Comparison of ENCODE assay signal across 27 cellular contexts in the genomic region with DNA sequence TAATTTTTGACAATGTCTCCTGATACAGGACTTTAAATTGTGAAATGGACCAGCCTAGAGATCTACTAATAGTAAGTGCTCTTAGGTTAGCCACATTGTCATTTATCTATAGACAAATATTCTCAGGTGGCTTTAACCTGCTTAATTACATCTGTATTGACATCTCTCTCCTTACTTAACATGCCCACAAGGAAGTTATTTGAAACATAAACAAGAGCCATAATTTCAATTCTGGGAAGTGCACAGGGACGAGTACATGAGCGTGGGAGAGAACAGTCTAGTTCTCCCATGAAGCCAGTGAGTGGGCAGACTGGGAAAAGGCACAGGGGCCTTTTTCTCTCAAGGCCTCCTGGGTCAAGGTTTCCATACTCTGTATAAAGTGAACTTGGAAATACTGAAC.
"Had no signal": no experiment of that assay in that cellular context is flagged by ENCODE, and none has a peak within 500 bp of the region (broad histone marks: within the 10 kb centered on the region; RNA-seq: fewer than 3 reads in every experiment).

No MANE protein-coding gene starts in this region.

- H3K36me3 ChIP-seq: brain microvascular endothelial cell, esophagus squamous epithelium, gastroesophageal sphincter had no signal

- H3K9me3 ChIP-seq: esophagus squamous epithelium, gastroesophageal sphincter had no signal

- H3K27ac Mint-ChIP-seq: activated CD4-positive, alpha-beta memory T cell treated with anti-CD3 and anti-CD28 coated beads for 36 hours; activated CD4-positive, alpha-beta T cell treated with anti-CD3 and anti-CD28 coated beads for 36 hours; activated CD4-positive, alpha-beta T cell treated with anti-CD3 and anti-CD28 coated beads, Interleukin-2, amount 10 ng/mL, durations not matched to agents 24 days and 14 days; activated CD8-positive, alpha-beta memory T cell treated with anti-CD3 and anti-CD28 coated beads, Interleukin-2, amount 10 ng/mL, durations not matched to agents 7 days and 5 days; activated CD8-positive, alpha-beta T cell treated with anti-CD3 and anti-CD28 coated beads, Interleukin-2, amount 10 ng/mL, durations not matched to agents 7 days and 5 days; activated naive CD8-positive, alpha-beta T cell; activated T-cell treated with anti-CD3 and anti-CD28 coated beads, Interleukin-2, amount 50 U/mL, for 72 hours; effector memory CD8-positive, alpha-beta T cell had no signal

- H3K36me3 Mint-ChIP-seq: activated CD4-positive, alpha-beta memory T cell treated with anti-CD3 and anti-CD28 coated beads for 36 hours; activated CD8-positive, alpha-beta memory T cell treated with anti-CD3 and anti-CD28 coated beads, Interleukin-2, amount 10 ng/mL, durations not matched to agents 7 days and 5 days; activated naive CD8-positive, alpha-beta T cell had no signal

- DNase-seq: activated CD4-positive, alpha-beta memory T cell treated with anti-CD3 and anti-CD28 coated beads for 36 hours; activated CD4-positive, alpha-beta T cell treated with anti-CD3 and anti-CD28 coated beads for 36 hours; activated CD4-positive, alpha-beta T cell treated with anti-CD3 and anti-CD28 coated beads, Interleukin-2, amount 10 ng/mL, durations not matched to agents 24 days and 14 days; activated CD4-positive, CD25-positive, alpha-beta regulatory T cell; activated CD4-positive, CD25-positive, alpha-beta regulatory T cell treated with anti-CD3 and anti-CD28 coated beads, Interleukin-2, amount 50 U/mL, for 72 hours; activated CD8-positive, alpha-beta memory T cell treated with anti-CD3 and anti-CD28 coated beads, Interleukin-2, amount 10 ng/mL, durations not matched to agents 7 days and 5 days; activated CD8-positive, alpha-beta memory T cell treated with anti-CD3 and anti-CD28 coated beads, Interleukin-2, amount 50 U/mL, for 4 hours; activated CD8-positive, alpha-beta T cell treated with anti-CD3 and anti-CD28 coated beads, Interleukin-2, amount 10 ng/mL, durations not matched to agents 7 days and 5 days; activated gamma-delta T cell treated with Interleukin-2 at 50 U/mL for 16 hours; activated naive CD4-positive, alpha-beta T cell treated with anti-CD3 and anti-CD28 coated beads, Interleukin-2, amount 50 U/mL, for 16 hours; activated naive CD4-positive, alpha-beta T cell treated with Interleukin-2 at 50 U/mL for 16 hours; activated T-cell treated with anti-CD3 and anti-CD28 coated beads, Interleukin-2, amount 50 U/mL, for 1 hour; activated T-cell treated with anti-CD3 and anti-CD28 coated beads, Interleukin-2, amount 50 U/mL, for 72 hours; amniotic stem cell; anterior cingulate cortex; brain microvascular endothelial cell; caudate nucleus; cortex of kidney; dermis blood vessel endothelial cell; effector CD4-positive, alpha-beta T cell; effector memory CD8-positive, alpha-beta T cell; erythroblast; esophagus squamous epithelium; foreskin melanocyte; T-helper 2 cell had no signal

- H3K4me3 Mint-ChIP-seq: activated CD4-positive, alpha-beta memory T cell treated with anti-CD3 and anti-CD28 coated beads for 36 hours; activated CD4-positive, alpha-beta T cell treated with anti-CD3 and anti-CD28 coated beads for 36 hours; activated CD4-positive, alpha-beta T cell treated with anti-CD3 and anti-CD28 coated beads, Interleukin-2, amount 10 ng/mL, durations not matched to agents 24 days and 14 days; activated CD8-positive, alpha-beta memory T cell treated with anti-CD3 and anti-CD28 coated beads, Interleukin-2, amount 10 ng/mL, durations not matched to agents 7 days and 5 days; activated CD8-positive, alpha-beta T cell treated with anti-CD3 and anti-CD28 coated beads, Interleukin-2, amount 10 ng/mL, durations not matched to agents 7 days and 5 days; activated naive CD8-positive, alpha-beta T cell; activated T-cell treated with anti-CD3 and anti-CD28 coated beads, Interleukin-2, amount 50 U/mL, for 72 hours; effector memory CD8-positive, alpha-beta T cell had no signal

- H3K27ac ChIP-seq: brain microvascular endothelial cell, esophagus squamous epithelium had no signal

- ATAC-seq: activated CD4-positive, alpha-beta T cell treated with anti-CD3 and anti-CD28 coated beads for 36 hours; activated CD8-positive, alpha-beta memory T cell treated with anti-CD3 and anti-CD28 coated beads, Interleukin-2, amount 10 ng/mL, durations not matched to agents 7 days and 5 days; activated CD8-positive, alpha-beta T cell treated with anti-CD3 and anti-CD28 coated beads, Interleukin-2, amount 10 ng/mL, durations not matched to agents 7 days and 5 days; activated T-cell treated with anti-CD3 and anti-CD28 coated beads, Interleukin-2, amount 50 U/mL, for 72 hours; effector memory CD8-positive, alpha-beta T cell; gastroesophageal sphincter had no signal

- H3K27me3 ChIP-seq: brain microvascular endothelial cell, esophagus squamous epithelium, gastroesophageal sphincter had no signal

- H3K4me1 Mint-ChIP-seq: activated CD4-positive, alpha-beta T cell treated with anti-CD3 and anti-CD28 coated beads for 36 hours; activated CD4-positive, alpha-beta T cell treated with anti-CD3 and anti-CD28 coated beads, Interleukin-2, amount 10 ng/mL, durations not matched to agents 24 days and 14 days had no signal

- H3K4me3 ChIP-seq: esophagus squamous epithelium, gastroesophageal sphincter had no signal

- H3K27me3 Mint-ChIP-seq: activated CD4-positive, alpha-beta memory T cell treated with anti-CD3 and anti-CD28 coated beads for 36 hours; effector memory CD8-positive, alpha-beta T cell had no signal

- H3K9me3 Mint-ChIP-seq: activated CD4-positive, alpha-beta memory T cell treated with anti-CD3 and anti-CD28 coated beads for 36 hours; activated CD4-positive, alpha-beta T cell treated with anti-CD3 and anti-CD28 coated beads, Interleukin-2, amount 10 ng/mL, durations not matched to agents 24 days and 14 days; activated T-cell treated with anti-CD3 and anti-CD28 coated beads, Interleukin-2, amount 50 U/mL, for 72 hours; effector memory CD8-positive, alpha-beta T cell had no signal
